ENCODE assay signal across 12 cellular contexts in genomic region chr17:67585077-67585602, GRCh38.
DNase-seq lines count a peak whose midpoint lies in the region; ATAC-seq and TF ChIP-seq lines count a peak whose summit lies in the region.
"Had no signal": no experiment of that assay in that cellular context is flagged by ENCODE, and none has a peak within 500 bp of the region (broad histone marks: within the 10 kb centered on the region; RNA-seq: fewer than 3 reads in every experiment).

No MANE protein-coding gene starts in this region.

- H3K4me3 ChIP-seq in HEK293 (ENCODE audit: low read depth, low read length) (no peak overlapping the region), GM23248 (no peak overlapping the region)

- H3F3A ChIP-seq in GM23248 (ENCODE audit: insufficient read depth): no peaks in the 10 kb centered on the region

- no peak for ATAC-seq in CD4-positive, alpha-beta T cell (ENCODE audit: poor library complexity)
- ATAC-seq in esophagus mucosa: peak; percentile 79
- no peak for ATAC-seq in GM18511 (IDR thresholded peaks at IDR 0.05; ENCODE audit: unreplicated experiment)

- H3K4me1 ChIP-seq in HEK293 (ENCODE audit: control insufficient read depth, insufficient read depth, low read length) (peaks cover 22% of the 10 kb centered on the region), GM23248 (ENCODE audit: insufficient read depth) (no peaks in the 10 kb centered on the region)

- H3K27ac ChIP-seq in CD4-positive, alpha-beta T cell (ENCODE audit: low read depth, low read length): no peak overlapping the region
- H3K27ac ChIP-seq in HEK293 (ENCODE audit: extremely low read depth, low read depth, low read length): peak overlapping the region; percentile 68
- H3K27ac ChIP-seq in GM23248: no peak overlapping the region

- no peak overlapping the region for H3K4me3 Mint-ChIP-seq in CD4-positive, alpha-beta T cell

- H4K20me1 ChIP-seq in GM23248 (ENCODE audit: insufficient read depth): no peaks in the 10 kb centered on the region

- H2AFZ ChIP-seq in GM23248: no peak overlapping the region

- DNase-seq in CD4-positive, alpha-beta T cell: no peak
- DNase-seq in NCI-H345 treated with DMSO at 0.1 percent for 48 hours (lab: John Stamatoyannopoulos, UW; ENCODE audit: unreplicated experiment): peak; percentile 73
- no peak for DNase-seq in GM23248
- no peak for DNase-seq in NK-92 treated with Interleukin-12 subunit alpha and Interleukin-12 subunit beta, amount 100 ng/mL, for 24 hours (lab: John Stamatoyannopoulos, UW)
- DNase-seq in cerebellar nuclear complex (lab: John Stamatoyannopoulos, UW): no peak
- DNase-seq: activated gamma-delta T cell treated with Interleukin-2 at 50 U/mL for 16 hours, erythroblast, midbrain, T-helper 2 cell had no signal

- intact Hi-C loops in CD4-positive, alpha-beta T cell (cut with DNase I, micrococcal nuclease): no loop called here

- no peaks in the 10 kb centered on the region for H3K9me3 ChIP-seq in CD4-positive, alpha-beta T cell (ENCODE audit: control insufficient read depth, low read length)
- H3K9me3 ChIP-seq in HEK293 (ENCODE audit: control insufficient read depth, insufficient read depth, low read depth, low read length) (no peaks in the 10 kb centered on the region), GM23248 (ENCODE audit: low read depth) (no peaks in the 10 kb centered on the region)

- CTCF ChIA-PET in CD4-positive, alpha-beta T cell (lab: Charles Lee): no interaction called here
- CTCF ChIA-PET in HEK293 (lab: Yijun Ruan, JAX): interaction anchor here (1.4 to 1.5 kb wide), 2 partner anchors 25 to 207 kb away, joined by 3 to 4 read pairs; no protein-coding TSS in a partner anchor

- H3K9ac ChIP-seq in GM23248: no peak overlapping the region

- peaks cover 10% of the 10 kb centered on the region for H3K4me1 Mint-ChIP-seq in CD4-positive, alpha-beta T cell (ENCODE audit: low read depth)

- no peak overlapping the region for H3K4me2 ChIP-seq in GM23248 (ENCODE audit: unreplicated experiment)

- H3K27me3 ChIP-seq in CD4-positive, alpha-beta T cell (ENCODE audit: control insufficient read depth, insufficient read depth, low read length): no peaks in the 10 kb centered on the region
- H3K27me3 ChIP-seq in GM23248 (replicated peaks; ENCODE audit: insufficient read depth): no peaks in the 10 kb centered on the region

- POLR2A ChIA-PET in CD4-positive, alpha-beta T cell (lab: Charles Lee): no interaction called here
- POLR2A ChIA-PET in HEK293 (lab: Yijun Ruan, JAX): interaction anchor here (0.6 kb wide), 2 partner anchors 58 to 1398 kb away, joined by 4 to 7 read pairs; no protein-coding TSS in a partner anchor

- in situ Hi-C loops in GM23248 (cut with MboI): no loop called here

- H3K36me3 ChIP-seq in HEK293 (ENCODE audit: control insufficient read depth in 2 of 2, insufficient read depth in 1 of 2, low read length in 2 of 2) (no peaks in the 10 kb centered on the region; a peak in 1 of 3 replicates), GM23248 (ENCODE audit: low read depth) (no peaks in the 10 kb centered on the region)

- H3K36me3 Mint-ChIP-seq in CD4-positive, alpha-beta T cell (ENCODE audit: low read depth): peaks cover 74% of the 10 kb centered on the region

- TF ChIP-seq CTCF in CD4-positive, alpha-beta T cell (IDR thresholded peaks at IDR 0.05): no peak
- no peak for TF ChIP-seq CTCF in HEK293 (tag by site-specific recombination; IDR thresholded peaks at IDR 0.05)

- H3K9me2 ChIP-seq in GM23248 (ENCODE audit: insufficient read depth): no peaks in the 10 kb centered on the region

- H3K9me3 Mint-ChIP-seq in CD4-positive, alpha-beta T cell: no peaks in the 10 kb centered on the region

- H3K79me2 ChIP-seq in GM23248 (ENCODE audit: insufficient read depth): no peaks in the 10 kb centered on the region

- no peaks in the 10 kb centered on the region for H3K27me3 Mint-ChIP-seq in CD4-positive, alpha-beta T cell

- H3K27ac Mint-ChIP-seq in CD4-positive, alpha-beta T cell: peak overlapping the region; percentile 24

- WGBS in GM23248 (ENCODE audit: low coverage in 1 of 2, low lambda C conversion rate in 2 of 2, missing lambda C conversion rate in 2 of 2), 2 experiments: 98 to 100% methylated on average over 4 of the region's 4 CpGs

TF ChIP-seq in HEK293, 187 proteins besides CTCF, POLR2A, EP300 and RAD21 (continues in another document):
- TF ChIP-seq GFI1B (tag by site-specific recombination; IDR thresholded peaks at IDR 0.05): peak; percentile 57
- peak; percentile 97 for TF ChIP-seq OSR2 (tag by site-specific recombination; IDR thresholded peaks at IDR 0.05)
- TF ChIP-seq PATZ1 (tag by site-specific recombination; IDR thresholded peaks at IDR 0.05): 0 out of 2 replicates have a peak, but pooled peaks have one; percentile 8
- peak; percentile 87 for TF ChIP-seq ZXDB (tag by site-specific recombination; IDR thresholded peaks at IDR 0.05)
- peak; percentile 88; the same call in 1 of the 2 replicates for TF ChIP-seq KLF7 (tag by site-specific recombination; IDR thresholded peaks at IDR 0.05; ENCODE audit: borderline replicate concordance)
- TF ChIP-seq GLIS1 (tag by site-specific recombination; IDR thresholded peaks at IDR 0.05): peak; percentile 87
- peak; percentile 96 for TF ChIP-seq ZNF843 (tag by site-specific recombination; IDR thresholded peaks at IDR 0.05)
- peak; percentile 78 for TF ChIP-seq ZBTB17 (tag by site-specific recombination; IDR thresholded peaks at IDR 0.05)
- 0 out of 2 replicates have a peak, but pooled peaks have one; percentile 63 for TF ChIP-seq ZSCAN16 (tag by site-specific recombination; IDR thresholded peaks at IDR 0.05)
- 0 out of 2 replicates have a peak, but pooled peaks have one; percentile 64 for TF ChIP-seq OVOL3 (tag by site-specific recombination; IDR thresholded peaks at IDR 0.05)
- TF ChIP-seq ZNF24 (tag by site-specific recombination; IDR thresholded peaks at IDR 0.05): peak; percentile 78; the same call in 1 of the 2 replicates
- no peak for TF ChIP-seq ZNF585B (tag by site-specific recombination; IDR thresholded peaks at IDR 0.05)
- no peak for TF ChIP-seq PBX3 (CRISPR knock-in tag; IDR thresholded peaks at IDR 0.05)
- no peak for TF ChIP-seq ZNF146 (tag by site-specific recombination; IDR thresholded peaks at IDR 0.05)
- peak; percentile 91 for TF ChIP-seq ZBTB8A (tag by site-specific recombination; IDR thresholded peaks at IDR 0.05)
- peak; percentile 80; the same call in 1 of the 2 replicates for TF ChIP-seq MZF1 (tag by site-specific recombination; IDR thresholded peaks at IDR 0.05; ENCODE audit: borderline replicate concordance)
- TF ChIP-seq SALL2 (tag by site-specific recombination; IDR thresholded peaks at IDR 0.05; ENCODE audit: borderline replicate concordance): no peak
- TF ChIP-seq ZNF398 (tag by site-specific recombination; IDR thresholded peaks at IDR 0.05): peak; percentile 51
- TF ChIP-seq ZBTB1 (tag by site-specific recombination; IDR thresholded peaks at IDR 0.05): no peak
